ENCODE assay signal across 22 cellular contexts in the genomic region with DNA sequence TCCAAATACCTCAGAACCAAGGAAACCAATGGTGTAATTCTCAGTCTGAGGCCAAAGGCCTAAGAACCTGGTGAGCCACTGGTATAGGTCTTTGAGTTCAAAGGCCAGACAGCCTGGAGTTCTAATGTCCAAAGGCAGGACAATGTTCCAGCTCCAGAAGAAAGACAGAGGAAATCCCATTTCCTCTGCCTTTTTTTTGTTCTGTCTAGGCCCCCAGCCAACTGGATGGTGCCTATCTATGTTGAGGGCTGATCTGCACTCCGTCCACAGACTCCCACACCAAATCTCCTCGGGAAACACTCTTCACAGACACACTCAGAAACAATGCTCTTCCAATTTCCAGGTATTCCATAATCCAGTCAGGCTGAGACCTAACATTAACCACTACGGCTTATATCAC.
"Had no signal": no experiment of that assay in that cellular context is flagged by ENCODE, and none has a peak within 500 bp of the region (broad histone marks: within the 10 kb centered on the region; RNA-seq: fewer than 3 reads in every experiment).

No MANE protein-coding gene starts in this region.

- H3K27ac ChIP-seq: esophagus muscularis mucosa, gastroesophageal sphincter, stomach, suprapubic skin, vagina, WERI-Rb-1 had no signal

- H3K4me3 ChIP-seq: esophagus muscularis mucosa, gastroesophageal sphincter, stomach, suprapubic skin, vagina had no signal

- ATAC-seq: activated CD8-positive, alpha-beta memory T cell treated with anti-CD3 and anti-CD28 coated beads, Interleukin-2, amount 10 ng/mL, durations not matched to agents 7 days and 5 days; activated CD8-positive, alpha-beta T cell treated with anti-CD3 and anti-CD28 coated beads for 36 hours; gastroesophageal sphincter; left colon; natural killer cell had no signal

- H3K27me3 ChIP-seq: esophagus muscularis mucosa, gastroesophageal sphincter, stomach, suprapubic skin, vagina had no signal

- H3K36me3 ChIP-seq: gastroesophageal sphincter, vagina had no signal

- DNase-seq: activated CD4-positive, alpha-beta T cell treated with anti-CD3 and anti-CD28 coated beads, Interleukin-2, amount 10 ng/mL, durations not matched to agents 7 days and 5 days; activated CD4-positive, CD25-positive, alpha-beta regulatory T cell treated with anti-CD3 and anti-CD28 coated beads, Interleukin-2, amount 50 U/mL, for 72 hours; activated CD8-positive, alpha-beta memory T cell treated with anti-CD3 and anti-CD28 coated beads, Interleukin-2, amount 10 ng/mL, durations not matched to agents 7 days and 5 days; activated CD8-positive, alpha-beta T cell treated with anti-CD3 and anti-CD28 coated beads for 36 hours; activated gamma-delta T cell treated with Interleukin-2 at 50 U/mL for 16 hours; activated T-cell treated with anti-CD3 and anti-CD28 coated beads for 4 hours; aorta; central memory CD4-positive, alpha-beta T cell; effector memory CD4-positive, alpha-beta T cell; head of caudate nucleus; islet precursor cell; left colon; mammary epithelial cell; natural killer cell; retina; stimulated activated CD4-positive, alpha-beta T cell treated with anti-CD3 and anti-CD28 coated beads, Interleukin-1b, Interleukin-23, amount 100 ng/mL, for 48 hours; stomach; WERI-Rb-1 had no signal

- H3K9me3 ChIP-seq: esophagus muscularis mucosa, gastroesophageal sphincter, vagina had no signal
